Comparison of ENCODE assay signal across 1 cellular context in the genomic region with DNA sequence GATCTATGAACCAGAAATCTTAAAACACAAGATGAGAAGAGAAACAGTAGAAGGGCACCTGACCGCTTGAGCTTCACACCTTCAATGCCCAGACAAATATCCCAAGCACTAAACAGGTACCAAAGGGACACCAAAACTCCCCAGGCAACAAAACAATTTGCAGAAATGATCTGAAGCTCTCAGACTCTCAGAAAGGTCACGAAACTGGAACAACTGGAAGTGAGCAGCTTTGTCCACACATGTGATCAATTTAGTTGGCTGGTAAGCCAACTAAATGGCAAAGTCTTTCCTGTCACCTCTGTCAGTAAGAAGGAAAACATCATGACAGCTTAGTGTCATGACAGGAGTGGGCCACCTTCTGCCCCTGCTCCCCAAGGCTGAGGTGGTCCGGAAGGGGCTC.
TF ChIP-seq lines count a peak whose summit lies in the region.

No MANE protein-coding gene starts in this region.

TF ChIP-seq in HepG2, 621 proteins besides CTCF, POLR2A, EP300 and RAD21 (continued from another document):
- TF ChIP-seq ZEB1 (IDR thresholded peaks at IDR 0.05; ENCODE audit: insufficient replicate concordance, low read depth) (no peak), SIX4 (CRISPR knock-in tag; IDR thresholded peaks at IDR 0.05) (no peak), AKAP8 (CRISPR knock-in tag; IDR thresholded peaks at IDR 0.05) (no peak), NR2F2 (IDR thresholded peaks at IDR 0.05; ENCODE audit: borderline replicate concordance, low read depth) (no peak), CHD2 (IDR thresholded peaks at IDR 0.05; ENCODE audit: low read depth, low read length) (no peak), ZNF383 (CRISPR knock-in tag; IDR thresholded peaks at IDR 0.05; ENCODE audit: borderline replicate concordance) (no peak), CEBPG (CRISPR knock-in tag; IDR thresholded peaks at IDR 0.05) (no peak)
- TF ChIP-seq, protein P1, sequence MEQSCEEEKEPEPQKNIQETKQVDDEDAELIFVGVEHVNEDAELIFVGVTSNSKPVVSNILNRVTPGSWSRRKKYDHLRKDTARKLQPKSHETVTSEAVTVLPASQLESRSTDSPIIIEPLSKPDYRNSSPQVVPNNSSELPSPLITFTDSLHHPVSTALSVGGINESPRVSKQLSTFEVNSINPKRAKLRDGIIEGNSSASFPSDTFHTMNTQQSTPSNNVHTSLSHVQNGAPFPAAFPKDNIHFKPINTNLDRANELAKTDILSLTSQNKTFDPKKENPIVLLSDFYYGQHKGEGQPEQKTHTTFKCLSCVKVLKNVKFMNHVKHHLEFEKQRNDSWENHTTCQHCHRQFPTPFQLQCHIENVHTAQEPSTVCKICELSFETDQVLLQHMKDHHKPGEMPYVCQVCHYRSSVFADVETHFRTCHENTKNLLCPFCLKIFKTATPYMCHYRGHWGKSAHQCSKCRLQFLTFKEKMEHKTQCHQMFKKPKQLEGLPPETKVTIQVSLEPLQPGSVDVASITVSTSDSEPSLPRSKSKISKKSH (CRISPR knock-in tag; IDR thresholded peaks at IDR 0.05; ENCODE audit: borderline replicate concordance), result no peak
